23 cellular contexts compared by ENCODE assay signal in the genomic region with DNA sequence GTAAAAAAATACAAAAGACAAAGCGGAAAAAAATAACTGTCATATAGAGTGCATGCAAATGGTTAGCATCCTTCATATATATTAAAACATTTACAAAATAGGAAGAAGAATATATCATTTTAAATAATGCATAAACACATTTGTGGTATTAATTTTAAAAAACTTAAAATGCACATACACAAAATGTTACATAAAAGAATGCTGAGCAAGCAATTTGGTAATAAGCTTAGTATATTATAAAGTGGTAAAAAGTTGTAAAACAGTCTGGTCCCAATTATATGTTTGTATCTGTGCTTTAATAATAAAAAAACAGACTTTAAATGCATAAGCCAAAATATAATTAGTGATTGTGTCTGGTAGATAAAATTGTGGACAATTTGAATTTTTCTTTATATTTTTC.
DNase-seq lines count a peak whose midpoint lies in the region; ATAC-seq, FAIRE-seq and TF ChIP-seq lines count a peak whose summit lies in the region.
"Had no signal": no experiment of that assay in that cellular context is flagged by ENCODE, and none has a peak within 500 bp of the region (broad histone marks: within the 10 kb centered on the region; RNA-seq: fewer than 3 reads in every experiment).

No MANE protein-coding gene starts in this region.

- H4K91ac ChIP-seq in H1 (replicated peaks; ENCODE audit: insufficient read length, low read length) = no peak overlapping the region

- peaks cover 9 to 15% of the 10 kb centered on the region in 2 donors for H3K9me3 Mint-ChIP-seq in natural killer cell
- H3K9me3 Mint-ChIP-seq: CD14-positive monocyte had no signal

- TF ChIP-seq POLR2A in A549 (IDR thresholded peaks at IDR 0.05; ENCODE audit: low read length) (no peak), H1 (IDR thresholded peaks at IDR 0.05; ENCODE audit: control extremely low read depth in 1 of 2, low read depth in 2 of 2, low read length in 2 of 2) (no peak)

- WGBS in A549 (ENCODE audit: missing lambda C conversion rate) = 85% methylated on average over 1 of the region's 1 CpG
- WGBS in H1 (ENCODE audit: extremely low coverage in 1 of 2, insufficient coverage in 1 of 2, insufficient read length in 1 of 2, insufficient replicate concordance in 2 of 2, low coverage in 1 of 2, low lambda C conversion rate in 2 of 2, missing lambda C conversion rate in 1 of 2), 2 experiments = 94% methylated on average over 1 of the region's 1 CpG; no CpG with 5 or more reads in 1 of the 2 experiments
- 74 to 89% methylated on average over 1 of the region's 1 CpG for WGBS in pancreas, 2 donors

- TF ChIP-seq RAD21 in A549 (conservative IDR thresholded peaks at IDR 0.05 in 1 of 2, IDR thresholded peaks at IDR 0.05 in 1 of 2) (no peak), H1 (IDR thresholded peaks at IDR 0.05 in 1 of 2, conservative IDR thresholded peaks at IDR 0.05 in 1 of 2; ENCODE audit: low read depth in 2 of 2, low read length in 2 of 2) (no peak)

- H3K27ac ChIP-seq in A549 (no peak overlapping the region), H1 (ENCODE audit: low read depth, low read length) (no peak overlapping the region), pancreas (no peak overlapping the region)
- H3K27ac ChIP-seq: BLaER1 treated with 17β-estradiol and CSF1 and Interleukin-3, amounts not matched to agents 10 nM and 100 nM had no signal

- H3K79me2 ChIP-seq in H1 (ENCODE audit: control insufficient read depth in 1 of 2, insufficient read depth in 2 of 2, low read length in 2 of 2) = no peaks in the 10 kb centered on the region

- H2BK120ac ChIP-seq in H1 (replicated peaks; ENCODE audit: low read depth, low read length) = no peak overlapping the region

- H3K36me3 Mint-ChIP-seq in T-helper 17 cell (ENCODE audit: low read depth) (no peaks in the 10 kb centered on the region), natural killer cell (peaks cover 14% of the 10 kb centered on the region)
- H3K36me3 Mint-ChIP-seq: CD14-positive monocyte; CD8-positive, alpha-beta memory T cell had no signal

- in situ Hi-C loops in GM13976 (cut with MboI; ENCODE audit: low sequenced_read_pairs, unreplicated experiment) = no loop called here

- intact Hi-C loops in pancreas (cut with DNase I) = no loop called here
- intact Hi-C loops in natural killer cell (cut with micrococcal nuclease) = no loop called here

- H3K18ac ChIP-seq in H1 (ENCODE audit: extremely low read depth, low read length) = no peak overlapping the region

- H3K4me2 ChIP-seq in A549 (no peak overlapping the region), H1 (ENCODE audit: insufficient read depth in 1 of 2, low read depth in 2 of 2, low read length in 2 of 2) (no peak overlapping the region)
- H3K4me2 ChIP-seq: BLaER1 treated with 17β-estradiol and CSF1 and Interleukin-3, amounts not matched to agents 10 nM and 100 nM had no signal

- no peak overlapping the region for H2AK5ac ChIP-seq in H1 (ENCODE audit: low read depth, low read length)

- no peak overlapping the region for H3K4ac ChIP-seq in H1 (replicated peaks; ENCODE audit: insufficient read length, low read depth, low read length)

- H3K4me3 ChIP-seq in A549 (no peak overlapping the region), H1 (ENCODE audit: extremely low read depth in 1 of 4, insufficient read depth in 2 of 4, low read depth in 3 of 4, low read length in 4 of 4) (no peak overlapping the region), pancreas (no peak overlapping the region)
- H3K4me3 ChIP-seq: BLaER1 treated with 17β-estradiol and CSF1 and Interleukin-3, amounts not matched to agents 10 nM and 100 nM; GM12878 had no signal

- TF ChIP-seq CTCF in A549 (IDR thresholded peaks at IDR 0.05) (no peak), H1 (IDR thresholded peaks at IDR 0.05; ENCODE audit: control extremely low read depth in 1 of 3, insufficient read depth in 1 of 3, low read depth in 1 of 3, low read length in 3 of 3) (no peak), pancreas (IDR thresholded peaks at IDR 0.05) (no peak), GM13976 (IDR thresholded peaks at IDR 0.05; ENCODE audit: borderline replicate concordance, control extremely low read depth, extremely low read depth, insufficient read depth, missing control alignments) (no peak), natural killer cell (IDR thresholded peaks at IDR 0.05) (no peak)

- no peaks in the 10 kb centered on the region for H3K4me1 Mint-ChIP-seq in T-helper 17 cell
- no peaks in the 10 kb centered on the region for H3K4me1 Mint-ChIP-seq in natural killer cell
- H3K4me1 Mint-ChIP-seq: CD14-positive monocyte; CD8-positive, alpha-beta memory T cell had no signal

- H3K4me1 ChIP-seq in A549 (no peaks in the 10 kb centered on the region), H1 (replicated peaks in 1 of 4; ENCODE audit: control insufficient read depth in 3 of 4, insufficient read depth in 4 of 4, low read length in 3 of 4) (no peaks in the 10 kb centered on the region), pancreas (no peaks in the 10 kb centered on the region)
- H3K4me1 ChIP-seq: BE2C; BLaER1 treated with 17β-estradiol and CSF1 and Interleukin-3, amounts not matched to agents 10 nM and 100 nM had no signal

- no peaks in the 10 kb centered on the region for H3K27me3 ChIP-seq in H1 (replicated peaks in 1 of 4; ENCODE audit: control insufficient read depth in 3 of 4, extremely low read depth in 1 of 4, insufficient read depth in 3 of 4, low read length in 3 of 4)
- no peaks in the 10 kb centered on the region for H3K27me3 ChIP-seq in pancreas
- H3K27me3 ChIP-seq: BE2C; BLaER1 treated with 17β-estradiol and CSF1 and Interleukin-3, amounts not matched to agents 10 nM and 100 nM had no signal

- DNase-seq in A549 (ENCODE audit: low read depth in 1 of 2, low spot score in 1 of 2) (no peak), RCC 7860 (ENCODE audit: low spot score) (no peak), H1 (ENCODE audit: low read depth in 1 of 2, low spot score in 2 of 2) (no peak), pancreas (no peak), GM13976 (ENCODE audit: low spot score) (no peak), T-helper 17 cell (no peak), natural killer cell (no peak)
- DNase-seq: ACHN; AML-193; BE2C; CD4-positive, alpha-beta T cell; CD8-positive, alpha-beta memory T cell; DMS 273 treated with DMSO at 0.1 percent for 48 hours; DMS79; EL; GDM1; GOT3; H7; HCEC 1CT had no signal

- POLR2A ChIA-PET in A549 (lab: Yijun Ruan, JAX) (no interaction called here), H1 (lab: Charles Lee; ENCODE audit: partially characterized antibody) (no interaction called here)

- CTCF ChIA-PET in A549 (lab: Yijun Ruan, JAX) = no interaction called here
- CTCF ChIA-PET in H1 (lab: Charles Lee; ENCODE audit: partially characterized antibody) = interaction anchor here (1.4 kb wide), 1 partner anchor 192 kb away, joined by 3 read pairs; no protein-coding TSS in a partner anchor

- H3K56ac ChIP-seq in H1 (replicated peaks; ENCODE audit: insufficient read length, low read depth, low read length) = no peak overlapping the region

- no peaks in the 10 kb centered on the region for H3K9me3 ChIP-seq in A549
- H3K9me3 ChIP-seq in H1 (ENCODE audit: insufficient read depth in 2 of 2, low read depth in 1 of 2, low read length in 1 of 2) = no peaks in the 10 kb centered on the region
- H3K9me3 ChIP-seq in pancreas = no peaks in the 10 kb centered on the region
- no peaks in the 10 kb centered on the region for H3K9me3 ChIP-seq in T-helper 17 cell (ENCODE audit: control insufficient read depth, low read length, poor library complexity, severe bottlenecking)
- H3K9me3 ChIP-seq: BE2C; BLaER1 treated with 17β-estradiol and CSF1 and Interleukin-3, amounts not matched to agents 10 nM and 100 nM had no signal

- H2BK15ac ChIP-seq in H1 (ENCODE audit: low read length) = no peak overlapping the region

- no peak overlapping the region for H2BK12ac ChIP-seq in H1 (ENCODE audit: low read depth, low read length)

- H4K8ac ChIP-seq in H1 (ENCODE audit: extremely low read depth, insufficient read depth, low read length) = no peak overlapping the region

- no peaks in the 10 kb centered on the region for H4K20me1 ChIP-seq in H1 (replicated peaks in 1 of 2; ENCODE audit: control insufficient read depth in 1 of 2, insufficient read depth in 2 of 2, low read length in 2 of 2)
- H4K20me1 ChIP-seq: BLaER1 treated with 17β-estradiol and CSF1 and Interleukin-3, amounts not matched to agents 10 nM and 100 nM had no signal

- H3K9ac ChIP-seq in H1 (replicated peaks in 1 of 4; ENCODE audit: extremely low read depth in 1 of 4, low read depth in 3 of 4, low read length in 3 of 4) = no peak overlapping the region
- H3K9ac ChIP-seq: BLaER1 treated with 17β-estradiol and CSF1 and Interleukin-3, amounts not matched to agents 10 nM and 100 nM had no signal

- H2AFZ ChIP-seq in H1 (ENCODE audit: low read length) = no peak overlapping the region

- no peak overlapping the region for H3K23ac ChIP-seq in H1 (ENCODE audit: insufficient read length)

- H3K79me1 ChIP-seq in H1 (ENCODE audit: low read depth, low read length) = no peaks in the 10 kb centered on the region

- no peak overlapping the region for H4K5ac ChIP-seq in H1 (ENCODE audit: insufficient read length, low read depth, low read length)

- H3K4me3 Mint-ChIP-seq in T-helper 17 cell = no peak overlapping the region
- no peak overlapping the region for H3K4me3 Mint-ChIP-seq in natural killer cell
- H3K4me3 Mint-ChIP-seq: CD14-positive monocyte; CD4-positive, alpha-beta T cell; CD8-positive, alpha-beta memory T cell had no signal

- no peak for FAIRE-seq in A549 (lab: Jason Lieb, UNC)
- FAIRE-seq in RCC 7860 (lab: Jason Lieb, UNC) = peak; percentile 42
- no peak for FAIRE-seq in H1 (lab: Jason Lieb, UNC)
- peak; percentile 41 for FAIRE-seq in pancreas (lab: Jason Lieb, UNC)
- FAIRE-seq: GM12878, GM18507 had no signal

- ATAC-seq in A549 (no peak), pancreas (no peak), T-helper 17 cell (no peak), natural killer cell (no peak)
- ATAC-seq: GM12878 had no signal

- no peak for TF ChIP-seq EP300 in A549 (IDR thresholded peaks at IDR 0.05)
- TF ChIP-seq EP300 in H1 (IDR thresholded peaks at IDR 0.05; ENCODE audit: borderline replicate concordance in 1 of 2, low read depth in 2 of 2, low read length in 2 of 2) = no peak

- H3K27me3 Mint-ChIP-seq in T-helper 17 cell = no peaks in the 10 kb centered on the region
- H3K27me3 Mint-ChIP-seq in natural killer cell (ENCODE audit: low read depth in 2 of 2) = no peaks in the 10 kb centered on the region
- H3K27me3 Mint-ChIP-seq: CD4-positive, alpha-beta T cell; CD8-positive, alpha-beta memory T cell had no signal

- H3K23me2 ChIP-seq in H1 (ENCODE audit: low read depth, low read length) = no peaks in the 10 kb centered on the region

- H2BK5ac ChIP-seq in H1 (ENCODE audit: low read depth, low read length) = no peak overlapping the region

- H3K36me3 ChIP-seq in H1 (ENCODE audit: control insufficient read depth in 2 of 4, insufficient read depth in 4 of 4, low read length in 3 of 4) (no peaks in the 10 kb centered on the region), pancreas (no peaks in the 10 kb centered on the region)
- H3K36me3 ChIP-seq: BE2C; BLaER1 treated with 17β-estradiol and CSF1 and Interleukin-3, amounts not matched to agents 10 nM and 100 nM had no signal

- H3K14ac ChIP-seq in H1 (ENCODE audit: insufficient read length) = no peak overlapping the region

- no peak overlapping the region for H2BK20ac ChIP-seq in H1 (ENCODE audit: low read length)

- no peak overlapping the region for H3K27ac Mint-ChIP-seq in T-helper 17 cell
- no peak overlapping the region for H3K27ac Mint-ChIP-seq in natural killer cell
- H3K27ac Mint-ChIP-seq: CD14-positive monocyte; CD4-positive, alpha-beta T cell; CD8-positive, alpha-beta memory T cell had no signal
